Comparison of ENCODE assay signal across 12 cellular contexts in genomic region chr16:30372037-30372712, GRCh38. TPM values are rescaled to one million over a fixed set of nuclear protein-coding genes. Genes with fewer than 3 reads are reported as not detected.
A peak's percentile ranks its signal among the peaks of the same experiment; 100 is the strongest.
DNase-seq lines count a peak whose midpoint lies in the region; ATAC-seq, FAIRE-seq and TF ChIP-seq lines count a peak whose summit lies in the region.
"Had no signal": no experiment of that assay in that cellular context is flagged by ENCODE, and none has a peak within 500 bp of the region (broad histone marks: within the 10 kb centered on the region; RNA-seq: fewer than 3 reads in every experiment).

No MANE protein-coding gene starts in this region.

- BruUV-seq in HepG2 (replicated peaks; lab: Mats Ljungman, UMichigan), result no TSS peak

- 46% methylated on average over 6 of the region's 6 CpGs for WGBS in HepG2 (ENCODE audit: low lambda C conversion rate)
- 75% methylated on average over 4 of the region's 6 CpGs for WGBS in right lobe of liver (ENCODE audit: insufficient coverage, low coverage, low lambda C conversion rate, missing lambda C conversion rate)

- H3K27ac ChIP-seq in HepG2 (ENCODE audit: extremely low read length, insufficient read depth, low read length) (no peak overlapping the region), right lobe of liver (no peak overlapping the region), lower lobe of right lung (peak overlapping the region; percentile 78)

- peaks cover 43% of the 10 kb centered on the region for H3K4me1 Mint-ChIP-seq in activated CD8-positive, alpha-beta T cell treated with anti-CD3 and anti-CD28 coated beads, Interleukin-2, amount 10 ng/mL, durations not matched to agents 7 days and 5 days (ENCODE audit: low read depth)

- CTCF ChIA-PET in HepG2 (lab: Yijun Ruan, JAX; ENCODE audit: low intra/inter-chr PET ratio, low total read pairs), result no interaction called here
- CTCF ChIA-PET in activated CD8-positive, alpha-beta T cell treated with anti-CD3 and anti-CD28 coated beads, Interleukin-2, amount 10 ng/mL, durations not matched to agents 7 days and 5 days (lab: Charles Lee), result interaction anchor here (1.9 to 3.0 kb wide), 5 partner anchors 8 to 58 kb away, joined by 5 to 36 read pairs (median 11); partner anchors contain the start of genes CD2BP2, DCTPP1 and ZNF771

- POLR2A ChIA-PET in HepG2 (lab: Yijun Ruan, JAX), result interaction anchor here (1.3 to 4.7 kb wide), 6 partner anchors 10 to 37 kb away, joined by 4 to 94 read pairs (median 18); partner anchors contain the start of genes CD2BP2, SEPTIN1, ZNF48 and ZNF771
- POLR2A ChIA-PET in activated CD8-positive, alpha-beta T cell treated with anti-CD3 and anti-CD28 coated beads, Interleukin-2, amount 10 ng/mL, durations not matched to agents 7 days and 5 days (lab: Charles Lee), result interaction anchor here (0.5 to 2.7 kb wide), 6 partner anchors 10 to 208 kb away, joined by 3 to 20 read pairs (median 4); partner anchors contain the start of genes CD2BP2, SEPTIN1, ZNF764 and ZNF771

- TF ChIP-seq RAD21 in HepG2 (CRISPR knock-in tag; IDR thresholded peaks at IDR 0.05), result no peak

- peaks cover 20% of the 10 kb centered on the region for H3K36me3 Mint-ChIP-seq in activated CD8-positive, alpha-beta T cell treated with anti-CD3 and anti-CD28 coated beads, Interleukin-2, amount 10 ng/mL, durations not matched to agents 7 days and 5 days (ENCODE audit: low read depth)

- peak overlapping the region; percentile 73 for H2AFZ ChIP-seq in HepG2 (ENCODE audit: low read length)

- H3K4me2 ChIP-seq in HepG2 (ENCODE audit: low read depth, low read length), result peak overlapping the region; percentile 85

- TF ChIP-seq EP300 in HepG2 (IDR thresholded peaks at IDR 0.05; ENCODE audit: low read depth in 2 of 2, low read length in 2 of 2) (no peak), HepG2 (CRISPR knock-in tag; IDR thresholded peaks at IDR 0.05; ENCODE audit: borderline replicate concordance) (no peak)

- intact Hi-C loops in HepG2 (cut with micrococcal nuclease; ENCODE audit: unreplicated experiment) (no loop called here), right lobe of liver (cut with DNase I) (no loop called here), lower lobe of right lung (cut with DNase I) (no loop called here)

- no peaks in the 10 kb centered on the region; a peak in 1 of 5 replicates for H3K27me3 ChIP-seq in HepG2 (ENCODE audit: control insufficient read depth in 1 of 2, insufficient read depth in 2 of 2, low read length in 2 of 2)
- no peaks in the 10 kb centered on the region for H3K27me3 ChIP-seq in right lobe of liver
- no peaks in the 10 kb centered on the region for H3K27me3 ChIP-seq in lower lobe of right lung (ENCODE audit: low read depth)

- H3K4me3 ChIP-seq in HepG2 (replicated peaks in 1 of 3; ENCODE audit: insufficient read depth in 1 of 3, low read depth in 2 of 3, low read length in 3 of 3), result peak overlapping the region in 1 of 3 experiments; percentile 74; a peak in 1 of 6 replicates
- no peak overlapping the region for H3K4me3 ChIP-seq in right lobe of liver
- H3K4me3 ChIP-seq in lower lobe of right lung, result no peak overlapping the region

- peaks cover 46% of the 10 kb centered on the region for H3K4me1 ChIP-seq in HepG2 (ENCODE audit: insufficient read depth, low read length)
- H3K4me1 ChIP-seq in right lobe of liver, result peaks cover 0 to 25% (median 7%) of the 10 kb centered on the region in 4 donors
- peaks cover 34% of the 10 kb centered on the region for H3K4me1 ChIP-seq in lower lobe of right lung

- no peaks in the 10 kb centered on the region for H3K36me3 ChIP-seq in HepG2 (replicated peaks in 1 of 2; ENCODE audit: control insufficient read depth in 1 of 2, insufficient read depth in 2 of 2, low read length in 2 of 2)
- H3K36me3 ChIP-seq in right lobe of liver, result no peaks in the 10 kb centered on the region
- no peaks in the 10 kb centered on the region for H3K36me3 ChIP-seq in lower lobe of right lung

- H3K27ac Mint-ChIP-seq in activated CD8-positive, alpha-beta T cell treated with anti-CD3 and anti-CD28 coated beads, Interleukin-2, amount 10 ng/mL, durations not matched to agents 7 days and 5 days, result peak overlapping the region; percentile 92

- TF ChIP-seq POLR2A in HepG2 (IDR thresholded peaks at IDR 0.05; ENCODE audit: insufficient read depth in 1 of 2, low read depth in 2 of 2, low read length in 2 of 2) (no peak), right lobe of liver (IDR thresholded peaks at IDR 0.05) (no peak)

- peak overlapping the region; percentile 83 for H3K4me3 Mint-ChIP-seq in activated CD8-positive, alpha-beta T cell treated with anti-CD3 and anti-CD28 coated beads, Interleukin-2, amount 10 ng/mL, durations not matched to agents 7 days and 5 days

- H3K27me3 Mint-ChIP-seq in activated CD8-positive, alpha-beta T cell treated with anti-CD3 and anti-CD28 coated beads, Interleukin-2, amount 10 ng/mL, durations not matched to agents 7 days and 5 days (ENCODE audit: low read depth), result no peaks in the 10 kb centered on the region

- H3K9me3 Mint-ChIP-seq in activated CD8-positive, alpha-beta T cell treated with anti-CD3 and anti-CD28 coated beads, Interleukin-2, amount 10 ng/mL, durations not matched to agents 7 days and 5 days (ENCODE audit: insufficient read depth), result no peaks in the 10 kb centered on the region

- DNase-seq in HepG2 (ENCODE audit: low spot score), result no peak
- DNase-seq in right lobe of liver, result no peak
- no peak for DNase-seq in activated CD8-positive, alpha-beta T cell treated with anti-CD3 and anti-CD28 coated beads, Interleukin-2, amount 10 ng/mL, durations not matched to agents 7 days and 5 days
- no peak for DNase-seq in lower lobe of right lung
- DNase-seq in NK-92 treated with Interleukin-12 subunit alpha and Interleukin-12 subunit beta, amount 100 ng/mL, for 24 hours (lab: John Stamatoyannopoulos, UW), result no peak
- no peak for DNase-seq in islet precursor cell
- DNase-seq: activated effector memory CD4-positive, alpha-beta T cell treated with anti-CD3 and anti-CD28 coated beads, Interleukin-2, amount 50 U/mL, for 16 hours; SW 1271 had no signal

- in situ Hi-C loops in HepG2 (cut with HindIII; ENCODE audit: extremely low pct_ligation_motif_present, low pct_unique_long_range_greater_than_20kb), result no loop called here

- peaks cover 25% of the 10 kb centered on the region for H3K79me2 ChIP-seq in HepG2 (ENCODE audit: insufficient read depth, low read length)

- no peaks in the 10 kb centered on the region for H3K9me3 ChIP-seq in HepG2 (ENCODE audit: low read length)
- H3K9me3 ChIP-seq in right lobe of liver, result no peaks in the 10 kb centered on the region
- no peaks in the 10 kb centered on the region for H3K9me3 ChIP-seq in lower lobe of right lung

- ATAC-seq in HepG2 (no peak), right lobe of liver (no peak), lower lobe of right lung (no peak), HG03460 (IDR thresholded peaks at IDR 0.05; ENCODE audit: unreplicated experiment) (no peak), GM19463 (IDR thresholded peaks at IDR 0.05; ENCODE audit: unreplicated experiment) (no peak)
- no peak for ATAC-seq in activated CD8-positive, alpha-beta T cell treated with anti-CD3 and anti-CD28 coated beads, Interleukin-2, amount 10 ng/mL, durations not matched to agents 7 days and 5 days

- H3K9ac ChIP-seq in HepG2 (ENCODE audit: insufficient read depth, low read depth, low read length), result peak overlapping the region; percentile 0; the same call in 1 of the 2 replicates

- peaks cover 20% of the 10 kb centered on the region; the same call in 1 of the 2 replicates for H4K20me1 ChIP-seq in HepG2 (ENCODE audit: insufficient read depth, low read length)

- FAIRE-seq in HepG2 (lab: Jason Lieb, UNC), result no peak
- FAIRE-seq: D721Med had no signal

- TF ChIP-seq CTCF in HepG2 (CRISPR knock-in tag; IDR thresholded peaks at IDR 0.05), result no peak
- TF ChIP-seq CTCF in right lobe of liver (IDR thresholded peaks at IDR 0.05), result no peak
- TF ChIP-seq CTCF in lower lobe of right lung (IDR thresholded peaks at IDR 0.05), result no peak

RNA-seq across cellular contexts. Expression of gene TBC1D10B, which starts 1.9 kb away (rescaled TPM):
- 20.8 and 24.8 TPM in 2 replicates for total RNA-seq in HepG2 (2016; rRNA removed; fragmentation: Illumina TruSeq; extraction: Trizol)
- 8.6 and 8.9 TPM in 2 replicates for total RNA-seq in HepG2 (2016; cell fraction: cytosol; rRNA removed; fragmentation: Illumina TruSeq; extraction: Trizol; ENCODE audit: low read depth)
- 16.6 and 24.3 TPM in 2 replicates for total RNA-seq in HepG2 (2016; cell fraction: insoluble cytoplasmic fraction; rRNA removed; fragmentation: Illumina TruSeq; extraction: Trizol)
- 26.7 and 28.1 TPM in 2 replicates for total RNA-seq in HepG2 (2016; cell fraction: membrane; rRNA removed; fragmentation: Illumina TruSeq; extraction: Trizol)
- total RNA-seq in HepG2 (2016; cell fraction: nucleus; rRNA removed; fragmentation: Illumina TruSeq; extraction: Trizol), result 15.5 and 19.2 TPM in 2 replicates
- polyA plus RNA-seq in HepG2 (2011; rRNA removed), result 15.7 and 16.4 TPM in 2 replicates
- polyA plus RNA-seq in HepG2 (2011; cell fraction: cytosol; rRNA removed), result 18.9 and 22.7 TPM in 2 replicates
- 33.2 and 34.9 TPM in 2 replicates for polyA plus RNA-seq in HepG2 (2011; cell fraction: nucleus; rRNA removed)
- polyA plus RNA-seq in HepG2 (2012), result 25.6 and 28.2 TPM in 2 replicates
- 8.5 and 9.1 TPM in 2 replicates for polyA plus RNA-seq in HepG2 (2016; cell fraction: cytosol; fragmentation: Illumina TruSeq; extraction: Trizol; ENCODE audit: low read depth)
- 22.6 and 31.2 TPM in 2 replicates for polyA plus RNA-seq in HepG2 (2016; cell fraction: insoluble cytoplasmic fraction; fragmentation: Illumina TruSeq; extraction: Trizol; ENCODE audit: low read depth)
- polyA plus RNA-seq in HepG2 (2016; cell fraction: membrane; fragmentation: Illumina TruSeq; extraction: Trizol; ENCODE audit: low read depth), result 21.4 and 25.0 TPM in 2 replicates
- 36.3 and 37.8 TPM in 2 replicates for polyA plus RNA-seq in HepG2 (2016; cell fraction: nucleus; fragmentation: Illumina TruSeq; extraction: Trizol; ENCODE audit: insufficient read depth, low read depth)
- 31.9 and 51.8 TPM in 2 replicates for polyA minus RNA-seq in HepG2 (2011; rRNA and poly(A)+ RNA removed; ENCODE audit: low replicate concordance)
- polyA minus RNA-seq in HepG2 (2011; cell fraction: cytosol; rRNA and poly(A)+ RNA removed), result 20.0 and 23.4 TPM in 2 replicates
- polyA minus RNA-seq in HepG2 (2011; cell fraction: nucleus; rRNA and poly(A)+ RNA removed), result 15.0 and 15.1 TPM in 2 replicates
- total RNA-seq in right lobe of liver, result 10 to 100 TPM in 3 of 6 experiments, 1 to 10 TPM in 3; 7.9 to 12.3 (median 10.6) TPM
- 10 to 100 TPM; 75.4 to 75.7 TPM for total RNA-seq in activated CD8-positive, alpha-beta T cell treated with anti-CD3 and anti-CD28 coated beads, Interleukin-2, amount 10 ng/mL, durations not matched to agents 7 days and 5 days
- 36.9 TPM for total RNA-seq in lower lobe of right lung

RNA-seq across cellular contexts. Expression of gene MYL11, which starts 2.4 kb away (rescaled TPM):
- total RNA-seq in HepG2 (2016; rRNA removed; fragmentation: Illumina TruSeq; extraction: Trizol) (not detected in 2 replicates), right lobe of liver (1 to 10 TPM in 1 of 6 experiments, not detected in 5; 1.4 TPM), lower lobe of right lung (not detected)
- total RNA-seq in HepG2 (2016; cell fraction: cytosol; rRNA removed; fragmentation: Illumina TruSeq; extraction: Trizol; ENCODE audit: low read depth), result not detected in 2 replicates
- total RNA-seq in HepG2 (2016; cell fraction: insoluble cytoplasmic fraction; rRNA removed; fragmentation: Illumina TruSeq; extraction: Trizol), result not detected in 2 replicates
- 0.62 TPM in 1 of 2 replicates, not detected in the other for total RNA-seq in HepG2 (2016; cell fraction: membrane; rRNA removed; fragmentation: Illumina TruSeq; extraction: Trizol)
- not detected in 2 replicates for total RNA-seq in HepG2 (2016; cell fraction: nucleus; rRNA removed; fragmentation: Illumina TruSeq; extraction: Trizol)
- polyA plus RNA-seq in HepG2 (2011; rRNA removed), result not detected in 2 replicates
- polyA plus RNA-seq in HepG2 (2011; cell fraction: cytosol; rRNA removed), result not detected in 2 replicates
- not detected in 2 replicates for polyA plus RNA-seq in HepG2 (2011; cell fraction: nucleus; rRNA removed)
- polyA plus RNA-seq in HepG2 (2012), result not detected in 2 replicates
- 0.72 and 1.3 TPM in 2 replicates for polyA plus RNA-seq in HepG2 (2016; cell fraction: cytosol; fragmentation: Illumina TruSeq; extraction: Trizol; ENCODE audit: low read depth)
- polyA plus RNA-seq in HepG2 (2016; cell fraction: insoluble cytoplasmic fraction; fragmentation: Illumina TruSeq; extraction: Trizol; ENCODE audit: low read depth), result not detected in 2 replicates
- polyA plus RNA-seq in HepG2 (2016; cell fraction: membrane; fragmentation: Illumina TruSeq; extraction: Trizol; ENCODE audit: low read depth), result 0.87 TPM in 1 of 2 replicates, not detected in the other
- not detected in 2 replicates for polyA plus RNA-seq in HepG2 (2016; cell fraction: nucleus; fragmentation: Illumina TruSeq; extraction: Trizol; ENCODE audit: insufficient read depth, low read depth)
- polyA minus RNA-seq in HepG2 (2011; rRNA and poly(A)+ RNA removed; ENCODE audit: low replicate concordance), result not detected in 2 replicates
- not detected in 2 replicates for polyA minus RNA-seq in HepG2 (2011; cell fraction: cytosol; rRNA and poly(A)+ RNA removed)
- not detected in 2 replicates for polyA minus RNA-seq in HepG2 (2011; cell fraction: nucleus; rRNA and poly(A)+ RNA removed)
- 1 to 10 TPM in 1 of 2 experiments, not detected in 1; 1.3 TPM for total RNA-seq in activated CD8-positive, alpha-beta T cell treated with anti-CD3 and anti-CD28 coated beads, Interleukin-2, amount 10 ng/mL, durations not matched to agents 7 days and 5 days
- total RNA-seq: pulmonary artery endothelial cell had no signal

RNA-seq across cellular contexts. Expression of gene SEPTIN1, which starts 10.2 kb away (rescaled TPM):
- 0.18 and 0.27 TPM in 2 replicates for total RNA-seq in HepG2 (2016; rRNA removed; fragmentation: Illumina TruSeq; extraction: Trizol)
- 0.18 and 0.51 TPM in 2 replicates for total RNA-seq in HepG2 (2016; cell fraction: cytosol; rRNA removed; fragmentation: Illumina TruSeq; extraction: Trizol; ENCODE audit: low read depth)
- 0.17 and 0.18 TPM in 2 replicates for total RNA-seq in HepG2 (2016; cell fraction: insoluble cytoplasmic fraction; rRNA removed; fragmentation: Illumina TruSeq; extraction: Trizol)
- 0.28 and 0.68 TPM in 2 replicates for total RNA-seq in HepG2 (2016; cell fraction: membrane; rRNA removed; fragmentation: Illumina TruSeq; extraction: Trizol)
- not detected in 2 replicates for total RNA-seq in HepG2 (2016; cell fraction: nucleus; rRNA removed; fragmentation: Illumina TruSeq; extraction: Trizol)
- 0.67 and 0.94 TPM in 2 replicates for polyA plus RNA-seq in HepG2 (2011; rRNA removed)
- 0.56 and 0.76 TPM in 2 replicates for polyA plus RNA-seq in HepG2 (2011; cell fraction: cytosol; rRNA removed)
- polyA plus RNA-seq in HepG2 (2011; cell fraction: nucleus; rRNA removed), result 1.0 and 1.3 TPM in 2 replicates
- polyA plus RNA-seq in HepG2 (2012), result 1.1 and 1.7 TPM in 2 replicates
- 4.2 and 4.6 TPM in 2 replicates for polyA plus RNA-seq in HepG2 (2016; cell fraction: cytosol; fragmentation: Illumina TruSeq; extraction: Trizol; ENCODE audit: low read depth)
- polyA plus RNA-seq in HepG2 (2016; cell fraction: insoluble cytoplasmic fraction; fragmentation: Illumina TruSeq; extraction: Trizol; ENCODE audit: low read depth), result 0.76 and 0.85 TPM in 2 replicates
- polyA plus RNA-seq in HepG2 (2016; cell fraction: membrane; fragmentation: Illumina TruSeq; extraction: Trizol; ENCODE audit: low read depth), result 3.3 and 3.8 TPM in 2 replicates
- polyA plus RNA-seq in HepG2 (2016; cell fraction: nucleus; fragmentation: Illumina TruSeq; extraction: Trizol; ENCODE audit: insufficient read depth, low read depth), result 0.65 and 1.1 TPM in 2 replicates
- 0.24 TPM in 1 of 2 replicates, not detected in the other for polyA minus RNA-seq in HepG2 (2011; rRNA and poly(A)+ RNA removed; ENCODE audit: low replicate concordance)
- polyA minus RNA-seq in HepG2 (2011; cell fraction: cytosol; rRNA and poly(A)+ RNA removed), result not detected in 2 replicates
- 0.13 TPM in 1 of 2 replicates, not detected in the other for polyA minus RNA-seq in HepG2 (2011; cell fraction: nucleus; rRNA and poly(A)+ RNA removed)
- total RNA-seq in right lobe of liver, result 1 to 10 TPM in 3 of 6 experiments, under 1 TPM in 3; 0.12 to 1.7 (median 0.93) TPM
- 100 to 1,000 TPM; 321 to 342 TPM for total RNA-seq in activated CD8-positive, alpha-beta T cell treated with anti-CD3 and anti-CD28 coated beads, Interleukin-2, amount 10 ng/mL, durations not matched to agents 7 days and 5 days
- 6.0 TPM for total RNA-seq in lower lobe of right lung

RNA-seq across cellular contexts. Expression of gene CD2BP2, which starts 17.1 kb away (rescaled TPM):
- total RNA-seq in HepG2 (2016; rRNA removed; fragmentation: Illumina TruSeq; extraction: Trizol) (54.6 and 69.9 TPM in 2 replicates), right lobe of liver (10 to 100 TPM; 14.8 to 23.8 (median 18.2) TPM), lower lobe of right lung (52.3 TPM)
- total RNA-seq in HepG2 (2016; cell fraction: cytosol; rRNA removed; fragmentation: Illumina TruSeq; extraction: Trizol; ENCODE audit: low read depth), result 7.2 and 8.0 TPM in 2 replicates
- 57.2 and 72.6 TPM in 2 replicates for total RNA-seq in HepG2 (2016; cell fraction: insoluble cytoplasmic fraction; rRNA removed; fragmentation: Illumina TruSeq; extraction: Trizol)
- total RNA-seq in HepG2 (2016; cell fraction: membrane; rRNA removed; fragmentation: Illumina TruSeq; extraction: Trizol), result 18.8 and 20.2 TPM in 2 replicates
- 24.2 and 28.9 TPM in 2 replicates for total RNA-seq in HepG2 (2016; cell fraction: nucleus; rRNA removed; fragmentation: Illumina TruSeq; extraction: Trizol)
- polyA plus RNA-seq in HepG2 (2011; rRNA removed), result 24.9 and 27.3 TPM in 2 replicates
- 26.5 and 26.7 TPM in 2 replicates for polyA plus RNA-seq in HepG2 (2011; cell fraction: cytosol; rRNA removed)
- 52.6 and 55.8 TPM in 2 replicates for polyA plus RNA-seq in HepG2 (2011; cell fraction: nucleus; rRNA removed)
- 25.0 and 28.0 TPM in 2 replicates for polyA plus RNA-seq in HepG2 (2012)
- polyA plus RNA-seq in HepG2 (2016; cell fraction: cytosol; fragmentation: Illumina TruSeq; extraction: Trizol; ENCODE audit: low read depth), result 8.5 and 10.2 TPM in 2 replicates
- 76.1 and 78.5 TPM in 2 replicates for polyA plus RNA-seq in HepG2 (2016; cell fraction: insoluble cytoplasmic fraction; fragmentation: Illumina TruSeq; extraction: Trizol; ENCODE audit: low read depth)
- polyA plus RNA-seq in HepG2 (2016; cell fraction: membrane; fragmentation: Illumina TruSeq; extraction: Trizol; ENCODE audit: low read depth), result 16.5 and 17.6 TPM in 2 replicates
- polyA plus RNA-seq in HepG2 (2016; cell fraction: nucleus; fragmentation: Illumina TruSeq; extraction: Trizol; ENCODE audit: insufficient read depth, low read depth), result 49.1 and 51.4 TPM in 2 replicates
- polyA minus RNA-seq in HepG2 (2011; rRNA and poly(A)+ RNA removed; ENCODE audit: low replicate concordance), result 21.5 and 32.4 TPM in 2 replicates
- 8.9 and 11.3 TPM in 2 replicates for polyA minus RNA-seq in HepG2 (2011; cell fraction: cytosol; rRNA and poly(A)+ RNA removed)
- 14.0 and 20.5 TPM in 2 replicates for polyA minus RNA-seq in HepG2 (2011; cell fraction: nucleus; rRNA and poly(A)+ RNA removed)
- 10 to 100 TPM; 62.7 to 67.5 TPM for total RNA-seq in activated CD8-positive, alpha-beta T cell treated with anti-CD3 and anti-CD28 coated beads, Interleukin-2, amount 10 ng/mL, durations not matched to agents 7 days and 5 days

RNA-seq across cellular contexts. Expression of gene ZNF48, which starts 23.0 kb away (rescaled TPM):
- 10.9 and 12.3 TPM in 2 replicates for total RNA-seq in HepG2 (2016; rRNA removed; fragmentation: Illumina TruSeq; extraction: Trizol)
- total RNA-seq in HepG2 (2016; cell fraction: cytosol; rRNA removed; fragmentation: Illumina TruSeq; extraction: Trizol; ENCODE audit: low read depth), result 2.3 and 2.9 TPM in 2 replicates
- 10.9 and 12.6 TPM in 2 replicates for total RNA-seq in HepG2 (2016; cell fraction: insoluble cytoplasmic fraction; rRNA removed; fragmentation: Illumina TruSeq; extraction: Trizol)
- total RNA-seq in HepG2 (2016; cell fraction: membrane; rRNA removed; fragmentation: Illumina TruSeq; extraction: Trizol), result 8.8 and 8.9 TPM in 2 replicates
- 5.4 and 7.9 TPM in 2 replicates for total RNA-seq in HepG2 (2016; cell fraction: nucleus; rRNA removed; fragmentation: Illumina TruSeq; extraction: Trizol)
- polyA plus RNA-seq in HepG2 (2011; rRNA removed), result 9.9 and 11.7 TPM in 2 replicates
- polyA plus RNA-seq in HepG2 (2011; cell fraction: cytosol; rRNA removed), result 7.8 and 10.1 TPM in 2 replicates
- polyA plus RNA-seq in HepG2 (2011; cell fraction: nucleus; rRNA removed), result 9.4 and 11.4 TPM in 2 replicates
- 7.7 and 10.5 TPM in 2 replicates for polyA plus RNA-seq in HepG2 (2012)
- polyA plus RNA-seq in HepG2 (2016; cell fraction: cytosol; fragmentation: Illumina TruSeq; extraction: Trizol; ENCODE audit: low read depth), result 2.1 and 2.6 TPM in 2 replicates
- polyA plus RNA-seq in HepG2 (2016; cell fraction: insoluble cytoplasmic fraction; fragmentation: Illumina TruSeq; extraction: Trizol; ENCODE audit: low read depth), result 11.0 and 11.9 TPM in 2 replicates
- polyA plus RNA-seq in HepG2 (2016; cell fraction: membrane; fragmentation: Illumina TruSeq; extraction: Trizol; ENCODE audit: low read depth), result 5.4 and 6.0 TPM in 2 replicates
- 11.3 and 12.2 TPM in 2 replicates for polyA plus RNA-seq in HepG2 (2016; cell fraction: nucleus; fragmentation: Illumina TruSeq; extraction: Trizol; ENCODE audit: insufficient read depth, low read depth)
- polyA minus RNA-seq in HepG2 (2011; rRNA and poly(A)+ RNA removed; ENCODE audit: low replicate concordance), result 7.6 and 12.0 TPM in 2 replicates
- 4.8 and 5.3 TPM in 2 replicates for polyA minus RNA-seq in HepG2 (2011; cell fraction: cytosol; rRNA and poly(A)+ RNA removed)
- polyA minus RNA-seq in HepG2 (2011; cell fraction: nucleus; rRNA and poly(A)+ RNA removed), result 4.1 and 5.0 TPM in 2 replicates
- total RNA-seq in right lobe of liver, result 1 to 10 TPM; 2.9 to 4.3 (median 3.9) TPM
- 10 to 100 TPM; 13.5 to 13.8 TPM for total RNA-seq in activated CD8-positive, alpha-beta T cell treated with anti-CD3 and anti-CD28 coated beads, Interleukin-2, amount 10 ng/mL, durations not matched to agents 7 days and 5 days
- total RNA-seq in lower lobe of right lung, result 6.2 TPM

Comparison
In these comparisons a context has a peak if more than half of its experiments do, and no peak if none do; other contexts are left out.
1. RNA of gene SEPTIN1, which starts 10.2 kb away (total RNA-seq): 321 to 342 TPM in activated CD8-positive, alpha-beta T cell treated with anti-CD3 and anti-CD28 coated beads, Interleukin-2, amount 10 ng/mL, durations not matched to agents 7 days and 5 days; 6.0 TPM in lower lobe of right lung (single experiment), 0.12 to 1.7 TPM in right lobe of liver and 0.17 to 0.68 TPM in HepG2; every median in the first group is over 10 times any median in the second.